12 cellular contexts compared by ENCODE assay signal in the genomic region with DNA sequence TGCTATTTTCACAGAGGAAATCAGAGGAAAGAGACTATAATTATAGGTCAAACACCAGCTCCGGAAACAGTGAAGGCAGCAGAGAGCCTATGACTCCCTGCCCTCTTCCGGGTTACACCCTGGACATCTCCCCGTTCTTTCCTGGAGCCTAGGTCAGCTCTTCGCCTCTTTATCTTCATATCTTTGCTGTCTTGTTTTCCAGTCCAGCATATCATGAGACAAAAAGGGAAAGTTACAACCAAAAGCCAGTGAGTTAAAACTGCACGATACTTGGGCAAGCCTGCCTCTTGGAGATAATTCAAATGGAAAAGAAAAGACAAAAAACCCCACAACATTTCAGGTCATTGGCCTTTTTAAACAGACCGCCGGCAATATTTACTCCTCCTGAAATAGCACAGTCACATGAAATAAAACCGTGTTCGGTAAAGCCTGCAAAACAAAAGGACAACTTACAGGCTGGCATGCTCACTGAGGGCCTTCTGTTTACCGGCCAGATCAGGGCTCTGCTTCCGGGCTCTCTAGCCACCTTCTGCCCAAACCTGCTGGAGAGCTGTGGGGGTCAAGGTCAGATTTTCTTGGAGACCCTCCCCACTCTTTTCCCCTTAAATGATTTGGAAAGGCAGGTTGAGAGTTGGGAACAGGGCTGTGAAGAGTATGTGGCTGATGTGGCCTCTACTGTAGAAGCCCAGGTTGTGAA. TPM values are rescaled to one million over a fixed set of nuclear protein-coding genes. Genes with fewer than 3 reads are reported as not detected.
DNase-seq lines count a peak whose midpoint lies in the region; ATAC-seq, FAIRE-seq and TF ChIP-seq lines count a peak whose summit lies in the region.
"Had no signal": no experiment of that assay in that cellular context is flagged by ENCODE, and none has a peak within 500 bp of the region (broad histone marks: within the 10 kb centered on the region; RNA-seq: fewer than 3 reads in every experiment).

No MANE protein-coding gene starts in this region.

- H3K9me3 ChIP-seq in endothelial cell of umbilical vein (replicated peaks; ENCODE audit: control insufficient read depth, insufficient read depth, low read length) (no peaks in the 10 kb centered on the region), mucosa of descending colon (no peaks in the 10 kb centered on the region)

- no peaks in the 10 kb centered on the region for H4K20me1 ChIP-seq in endothelial cell of umbilical vein (replicated peaks; ENCODE audit: control insufficient read depth, extremely low read depth, insufficient read depth, low read length)

- dilution Hi-C loops in endothelial cell of umbilical vein (cut with MboI; ENCODE audit: extremely low pct_ligation_motif_present, low sequenced_read_pairs): no loop called here

- peaks cover 23% of the 10 kb centered on the region for H3K4me1 ChIP-seq in endothelial cell of umbilical vein (ENCODE audit: control insufficient read depth, extremely low read depth, insufficient read depth, low read length)
- peaks cover 18% of the 10 kb centered on the region for H3K4me1 ChIP-seq in mucosa of descending colon (ENCODE audit: low read depth)

- peak overlapping the region; percentile 5 for H3K9ac ChIP-seq in endothelial cell of umbilical vein (replicated peaks; ENCODE audit: extremely low read depth, insufficient read depth, low read length)

- CTCF ChIA-PET in endothelial cell of umbilical vein (lab: Charles Lee): interaction anchor here (0.9 to 2.9 kb wide), 5 partner anchors 11 to 172 kb away, joined by 3 to 11 read pairs (median 4); no protein-coding TSS in a partner anchor

- H3K27ac ChIP-seq in endothelial cell of umbilical vein (ENCODE audit: insufficient read depth, low read depth, low read length): peak overlapping the region; percentile 56
- H3K27ac ChIP-seq: C4-2B had no signal

- no TSS peak for BruUV-seq in endothelial cell of umbilical vein (replicated peaks; lab: Mats Ljungman, UMichigan)

- DNase-seq in Right ventricle myocardium inferior (ENCODE audit: missing footprints) (no peak), cardiac septum (ENCODE audit: low spot score) (no peak), endothelial cell of umbilical vein (ENCODE audit: low read depth, low spot score) (peak; percentile 59), mucosa of descending colon (peak in 1 of 3 donors; percentile 41), NAMALWA (ENCODE audit: low spot score) (no peak)
- DNase-seq in stimulated activated naive CD4-positive, alpha-beta T cell (lab: John Stamatoyannopoulos, UW): no peak
- DNase-seq: NCI-H1105 treated with DMSO at 0.1 percent for 48 hours; small intestine; stimulated activated naive B cell treated with anti-CD40 and anti-IgM and Interleukin-4, amounts not matched to agents 10 μg/mL and 1 μg/mL and 100 μg/mL, for 72 hours had no signal

- peak; percentile 92 for FAIRE-seq in endothelial cell of umbilical vein (lab: Jason Lieb, UNC)
- FAIRE-seq: small intestine had no signal

- TF ChIP-seq POLR2A in endothelial cell of umbilical vein (IDR thresholded peaks at IDR 0.05; ENCODE audit: low read depth, low read length): no peak

- peak overlapping the region; percentile 89 for H2AFZ ChIP-seq in endothelial cell of umbilical vein (ENCODE audit: low read depth, low read length)

- POLR2A ChIA-PET in endothelial cell of umbilical vein (lab: Charles Lee): no interaction called here

- H3K9me1 ChIP-seq in endothelial cell of umbilical vein (replicated peaks; ENCODE audit: control insufficient read depth, extremely low read depth, insufficient read depth, low read length): no peaks in the 10 kb centered on the region

- no peaks in the 10 kb centered on the region for H3K36me3 ChIP-seq in endothelial cell of umbilical vein (ENCODE audit: control insufficient read depth in 2 of 2, extremely low read depth in 1 of 2, insufficient read depth in 2 of 2, low read length in 2 of 2)
- H3K36me3 ChIP-seq in mucosa of descending colon (ENCODE audit: low read depth): no peaks in the 10 kb centered on the region

- peak; percentile 43 for ATAC-seq in Right ventricle myocardium inferior
- peak; percentile 69 for ATAC-seq in mucosa of descending colon
- ATAC-seq in HG03565 (IDR thresholded peaks at IDR 0.05; ENCODE audit: unreplicated experiment): no peak
- ATAC-seq in GM21825 (IDR thresholded peaks at IDR 0.05; ENCODE audit: unreplicated experiment): no peak
- ATAC-seq: stimulated activated naive B cell treated with anti-CD40 and anti-IgM and Interleukin-4, amounts not matched to agents 10 μg/mL and 1 μg/mL and 100 μg/mL, for 72 hours had no signal

- intact Hi-C loops in Right ventricle myocardium inferior (cut with DNase I): no loop called here
- intact Hi-C loops in cardiac septum (cut with DNase I): loop anchor here (2.0 kb wide), 1 partner anchor 42 kb away; a partner anchor contains a TSS
- intact Hi-C loops in endothelial cell of umbilical vein (cut with micrococcal nuclease): loop anchor here (1.0 to 2.0 kb wide), 2 partner anchors 43 to 76 kb away; a partner anchor contains a TSS
- intact Hi-C loops in mucosa of descending colon (cut with DNase I, micrococcal nuclease): no loop called here

- H3K4me2 ChIP-seq in endothelial cell of umbilical vein (ENCODE audit: insufficient read depth, low read length): peak overlapping the region; percentile 76

- no peaks in the 10 kb centered on the region for H3K27me3 ChIP-seq in endothelial cell of umbilical vein (ENCODE audit: control insufficient read depth in 2 of 2, insufficient read depth in 2 of 2, low read length in 2 of 2)

- peak overlapping the region in 1 of 3 experiments; percentile 26 for H3K4me3 ChIP-seq in endothelial cell of umbilical vein (replicated peaks in 1 of 3; ENCODE audit: insufficient read depth in 1 of 3, low read depth in 1 of 3, low read length in 3 of 3)
- no peak overlapping the region for H3K4me3 ChIP-seq in mucosa of descending colon

- H3K79me2 ChIP-seq in endothelial cell of umbilical vein (ENCODE audit: control insufficient read depth, insufficient read depth, low read length): no peaks in the 10 kb centered on the region

- TF ChIP-seq CTCF in endothelial cell of umbilical vein (IDR thresholded peaks at IDR 0.05; ENCODE audit: extremely low read depth in 1 of 2, insufficient read depth in 1 of 2, low read depth in 1 of 2, low read length in 2 of 2) (no peak), mucosa of descending colon (IDR thresholded peaks at IDR 0.05) (no peak)

TF ChIP-seq in endothelial cell of umbilical vein, 7 proteins besides CTCF, POLR2A, EP300 and RAD21:
- peak; percentile 64 for TF ChIP-seq FOS (IDR thresholded peaks at IDR 0.05; ENCODE audit: borderline replicate concordance, insufficient read depth, low read length)
- TF ChIP-seq EZH2 (IDR thresholded peaks at IDR 0.05; ENCODE audit: borderline replicate concordance, low read depth, low read length, severe bottlenecking): no peak
- TF ChIP-seq GATA2 (IDR thresholded peaks at IDR 0.05; ENCODE audit: insufficient read depth, insufficient read length, low read depth, low read length): peak; percentile 87

RNA-seq across cellular contexts. Expression of a gene that starts 42.8 kb away (rescaled TPM):
- total RNA-seq in Right ventricle myocardium inferior (80.8 TPM), cardiac septum (68.1 TPM), endothelial cell of umbilical vein (27.7 and 34.5 TPM in 2 replicates), mucosa of descending colon (10 to 100 TPM; 56.5 to 63.9 (median 63.3) TPM)
- 10.0 and 11.9 TPM in 2 replicates for polyA plus RNA-seq in endothelial cell of umbilical vein
- 13.5 and 14.4 TPM in 2 replicates for polyA plus RNA-seq in endothelial cell of umbilical vein (2011; cell fraction: cytosol; rRNA removed)
- 14.6 and 16.5 TPM in 2 replicates for polyA plus RNA-seq in endothelial cell of umbilical vein (2011; cell fraction: nucleus; rRNA removed)
- polyA plus RNA-seq in endothelial cell of umbilical vein (2012): 10.4 and 12.0 TPM in 2 replicates
- 7.4 and 8.9 TPM in 2 replicates for polyA minus RNA-seq in endothelial cell of umbilical vein
- 15.0 TPM for polyA minus RNA-seq in endothelial cell of umbilical vein (2011; cell fraction: cytosol; rRNA and poly(A)+ RNA removed)
- 8.8 and 9.0 TPM in 2 replicates for polyA minus RNA-seq in endothelial cell of umbilical vein (2011; cell fraction: nucleus; rRNA and poly(A)+ RNA removed)

Comparison
In these comparisons a context has a peak if more than half of its experiments do, and no peak if none do; other contexts are left out.
1. intact Hi-C loops: an anchor here in cardiac septum (2.0 kb wide) and endothelial cell of umbilical vein (1.0 to 2.0 kb wide); none called in Right ventricle myocardium inferior and mucosa of descending colon.
2. ATAC-seq: peak in Right ventricle myocardium inferior (single experiment) and mucosa of descending colon (single experiment); none in HG03565 (single experiment) and GM21825 (single experiment).